7 cellular contexts compared by ENCODE assay signal in the genomic region with DNA sequence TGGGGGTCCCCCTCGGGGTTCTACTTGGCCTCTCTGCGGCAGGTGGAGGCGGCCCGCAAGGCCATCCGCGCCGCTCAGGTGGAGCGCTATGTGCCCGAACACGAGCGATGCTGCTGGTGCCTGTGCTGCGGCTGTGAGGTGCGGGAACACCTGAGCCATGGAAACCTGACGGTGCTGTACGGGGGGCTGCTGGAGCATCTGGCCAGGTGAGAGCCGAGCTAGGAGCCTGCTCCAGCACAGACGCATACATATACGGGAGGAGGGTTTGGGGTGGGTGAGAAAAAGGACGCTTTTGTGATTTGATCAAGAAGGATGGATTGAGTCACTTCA. TPM values are rescaled to one million over a fixed set of nuclear protein-coding genes. Genes with fewer than 3 reads are reported as not detected.
DNase-seq lines count a peak whose midpoint lies in the region; ATAC-seq lines count a peak whose summit lies in the region.
"Had no signal": no experiment of that assay in that cellular context is flagged by ENCODE, and none has a peak within 500 bp of the region (broad histone marks: within the 10 kb centered on the region; RNA-seq: fewer than 3 reads in every experiment).

No MANE protein-coding gene starts in this region.

- ATAC-seq in esophagus mucosa, result peak; percentile 52

- H3K36me3 ChIP-seq in ES-I3 (ENCODE audit: insufficient read depth, low read length) (peaks cover 19% of the 10 kb centered on the region), KOPT-K1 (ENCODE audit: insufficient read depth, low read length) (peaks cover 49% of the 10 kb centered on the region)

- H3K27ac ChIP-seq in KOPT-K1 (ENCODE audit: low read depth, low read length, poor library complexity, severe bottlenecking), result peak overlapping the region; percentile 97

- H3K9me3 ChIP-seq in ES-I3 (ENCODE audit: control insufficient read depth, insufficient read depth, low read length) (no peaks in the 10 kb centered on the region), KOPT-K1 (ENCODE audit: insufficient read depth, low read length, poor library complexity, severe bottlenecking) (no peaks in the 10 kb centered on the region)

- H3K4me1 ChIP-seq in ES-I3 (ENCODE audit: insufficient read depth, low read length), result peaks cover 10% of the 10 kb centered on the region; the same call in 1 of the 2 replicates

- peak; percentile 9 for DNase-seq in stimulated activated naive CD4-positive, alpha-beta T cell treated with Interleukin-2 at 50 U/mL for 16 hours (lab: John Stamatoyannopoulos, UW)
- no peak for DNase-seq in cerebellar cortex (ENCODE audit: low spot score)
- DNase-seq in SW 1271 (lab: John Stamatoyannopoulos, UW), result no peak

- H3K9ac ChIP-seq in ES-I3 (ENCODE audit: low read depth, low read length), result peak overlapping the region; percentile 88

RNA-seq across cellular contexts. Expression of a gene that starts 0.4 kb away (rescaled TPM):
- 11.9 TPM for total RNA-seq in esophagus mucosa

RNA-seq across cellular contexts. Expression of a gene that starts 19.8 kb away (rescaled TPM):
- total RNA-seq in esophagus mucosa, result 1,002 TPM

RNA-seq across cellular contexts. Expression of a gene that starts 20.2 kb away (rescaled TPM):
- total RNA-seq in esophagus mucosa, result 42.4 TPM

RNA-seq across cellular contexts. Expression of a gene that starts 26.8 kb away (rescaled TPM):
- total RNA-seq in esophagus mucosa, result not detected
- total RNA-seq: NCI-H460 had no signal

RNA-seq across cellular contexts. Expression of a gene that starts 32.3 kb away (rescaled TPM):
- total RNA-seq in esophagus mucosa, result 7.2 TPM
